ENCODE assay signal across 11 cellular contexts in genomic region chr15:47961401-47962090, GRCh38.
DNase-seq lines count a peak whose midpoint lies in the region; ATAC-seq and TF ChIP-seq lines count a peak whose summit lies in the region.
"Had no signal": no experiment of that assay in that cellular context is flagged by ENCODE, and none has a peak within 500 bp of the region (broad histone marks: within the 10 kb centered on the region; RNA-seq: fewer than 3 reads in every experiment).

No MANE protein-coding gene starts in this region.

- no peak overlapping the region for H4K91ac ChIP-seq in neuronal stem cell (ENCODE audit: low read depth, low read length, poor library complexity)

- H3K4me3 ChIP-seq in neuronal stem cell (ENCODE audit: low read length in 2 of 2), result no peak overlapping the region

- no peak overlapping the region for H3K9ac ChIP-seq in neuronal stem cell (ENCODE audit: low read depth, low read length, poor library complexity)

- TF ChIP-seq CTCF in GM13977 (IDR thresholded peaks at IDR 0.05; ENCODE audit: extremely low read depth, insufficient read depth, missing control alignments), result peak; percentile 35
- TF ChIP-seq CTCF in GM20000 (IDR thresholded peaks at IDR 0.05; ENCODE audit: extremely low read depth, missing control alignments), result no peak

- no peak overlapping the region for H3K18ac ChIP-seq in neuronal stem cell (ENCODE audit: low read length)

- H3K23ac ChIP-seq in neuronal stem cell (ENCODE audit: low read depth, low read length, poor library complexity), result no peak overlapping the region

- no peak overlapping the region for H2BK120ac ChIP-seq in neuronal stem cell (ENCODE audit: low read depth, low read length)

- no peak overlapping the region for H3K4me2 ChIP-seq in neuronal stem cell (ENCODE audit: insufficient read depth, low read length, poor library complexity, severe bottlenecking)

- no peaks in the 10 kb centered on the region for H3K36me3 ChIP-seq in neuronal stem cell (replicated peaks in 1 of 2; ENCODE audit: control insufficient read depth in 2 of 2, insufficient read depth in 2 of 2, low read length in 2 of 2)

- no peak overlapping the region for H2BK15ac ChIP-seq in neuronal stem cell (ENCODE audit: low read length)

- in situ Hi-C loops in GM13977 (cut with MboI; ENCODE audit: low pct_unique_long_range_greater_than_20kb, low sequenced_read_pairs, unreplicated experiment), result no loop called here

- H3K27me3 ChIP-seq in neuronal stem cell (ENCODE audit: control insufficient read depth in 3 of 3, insufficient read depth in 3 of 3, low read depth in 1 of 3, low read length in 3 of 3), result no peaks in the 10 kb centered on the region
- H3K27me3 ChIP-seq: foreskin keratinocyte had no signal

- no peak overlapping the region for H3K27ac ChIP-seq in neuronal stem cell (replicated peaks; ENCODE audit: low read length)
- H3K27ac ChIP-seq: foreskin keratinocyte had no signal

- no peak overlapping the region for H4K8ac ChIP-seq in neuronal stem cell (ENCODE audit: low read depth, low read length)

- no peaks in the 10 kb centered on the region for H3K79me1 ChIP-seq in neuronal stem cell (ENCODE audit: low read depth, low read length)

- H2BK12ac ChIP-seq in neuronal stem cell (ENCODE audit: low read length), result no peak overlapping the region

- no peak overlapping the region for H3K14ac ChIP-seq in neuronal stem cell (ENCODE audit: low read length)

- peak; percentile 92 for ATAC-seq in HG03175 (IDR thresholded peaks at IDR 0.05; ENCODE audit: unreplicated experiment)
- ATAC-seq: foreskin keratinocyte had no signal

- peaks cover 0 to 11% of the 10 kb centered on the region in 2 donors for H3K4me1 ChIP-seq in neuronal stem cell (ENCODE audit: control insufficient read depth in 2 of 2, insufficient read depth in 1 of 2, low read depth in 1 of 2, low read length in 2 of 2)

- DNase-seq in GM13977 (ENCODE audit: low spot score), result peak; percentile 44
- peak; percentile 62 for DNase-seq in GM20000 (ENCODE audit: low spot score)
- DNase-seq in activated CD4-positive, alpha-beta T cell treated with anti-CD3 and anti-CD28 coated beads, Interleukin-2, amount 50 U/mL, for 48 hours, result peak; percentile 0 to 9
- DNase-seq in neuronal stem cell (ENCODE audit: low spot score), result no peak
- DNase-seq in NCI-H146 treated with DMSO at 0.1 percent for 48 hours (lab: John Stamatoyannopoulos, UW; ENCODE audit: unreplicated experiment), result no peak
- no peak for DNase-seq in GF-D8 (lab: John Stamatoyannopoulos, UW)
- DNase-seq in epidermal melanocyte (ENCODE audit: insufficient read length, low spot score), result no peak
- DNase-seq: foreskin keratinocyte, NCI-H748 treated with DMSO at 0.1 percent for 48 hours, nucleus accumbens had no signal

- H3K4ac ChIP-seq in neuronal stem cell (ENCODE audit: low read length), result no peak overlapping the region

- no peak overlapping the region for H2AFZ ChIP-seq in neuronal stem cell (ENCODE audit: low read length)

- no peaks in the 10 kb centered on the region for H3K9me3 ChIP-seq in neuronal stem cell (replicated peaks in 1 of 2; ENCODE audit: control insufficient read depth in 2 of 2, insufficient read depth in 1 of 2, low read depth in 1 of 2, low read length in 2 of 2)

- H2AK5ac ChIP-seq in neuronal stem cell (ENCODE audit: low read depth, low read length), result no peak overlapping the region

- no CpG with 5 or more reads among the region's 9 CpGs for WGBS in neuronal stem cell (ENCODE audit: extremely low coverage in 2 of 2, insufficient read length in 2 of 2, insufficient replicate concordance in 1 of 2), 2 donors

- H2BK5ac ChIP-seq in neuronal stem cell (ENCODE audit: low read length), result no peak overlapping the region

Comparison
In these comparisons a context has a peak if more than half of its experiments do, and no peak if none do; other contexts are left out.
1. DNase-seq: peak in GM13977 (single experiment), GM20000 (single experiment) and activated CD4-positive, alpha-beta T cell treated with anti-CD3 and anti-CD28 coated beads, Interleukin-2, amount 50 U/mL, for 48 hours (2 of 2); none in neuronal stem cell (single experiment), NCI-H146 treated with DMSO at 0.1 percent for 48 hours (single experiment), GF-D8 (single experiment) and epidermal melanocyte (single experiment).